ENCODE assay signal across 1 cellular context in the genomic region with DNA sequence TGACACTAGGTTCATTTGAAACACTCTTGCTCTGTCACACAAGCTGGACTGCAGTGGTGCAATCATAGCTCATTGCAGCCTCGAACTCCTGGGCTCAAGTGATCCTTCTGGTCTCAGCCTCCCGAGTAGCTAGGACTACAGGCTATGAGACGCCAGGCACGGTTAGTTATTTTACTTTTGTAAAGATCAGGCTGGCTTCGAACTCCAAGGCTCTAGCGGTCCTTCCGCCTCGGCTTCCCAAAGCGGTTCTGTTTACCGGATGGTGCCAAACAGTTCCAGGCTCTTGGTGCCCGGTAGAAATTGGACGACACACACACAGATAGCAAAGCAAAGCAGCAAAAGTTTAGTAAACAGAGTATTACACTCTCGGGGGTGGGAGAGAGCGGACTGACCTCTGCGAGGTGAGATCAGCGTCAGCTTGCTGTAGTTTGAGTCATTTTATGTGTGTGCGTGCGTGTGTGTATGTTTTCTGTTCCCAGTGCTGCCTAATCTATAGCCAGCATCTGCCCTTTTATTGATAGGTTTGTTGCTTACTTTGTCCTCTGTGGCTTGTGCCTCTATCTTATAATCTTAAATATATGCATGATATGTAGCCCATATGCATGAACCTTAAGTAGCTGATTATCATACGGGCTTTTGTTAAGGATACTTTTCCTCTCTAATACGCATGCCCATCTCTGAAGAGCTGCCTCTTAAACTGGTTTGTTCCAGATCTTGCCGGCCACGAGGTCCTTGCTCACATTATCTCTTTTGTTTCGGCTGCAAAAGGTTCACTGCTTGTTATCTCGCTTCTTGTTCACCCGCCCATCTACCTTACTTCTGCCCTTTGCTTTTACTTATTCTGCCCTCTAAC.
TF ChIP-seq lines count a peak whose summit lies in the region.

No MANE protein-coding gene starts in this region.

TF ChIP-seq in GM12878, 131 proteins besides CTCF, POLR2A, EP300 and RAD21 (continued from another document):
- TF ChIP-seq ZBTB11 (CRISPR knock-in tag; IDR thresholded peaks at IDR 0.05), result no peak
- TF ChIP-seq HDAC6 (IDR thresholded peaks at IDR 0.05; ENCODE audit: unreplicated experiment), result no peak
- no peak for TF ChIP-seq ZNF217 (IDR thresholded peaks at IDR 0.05)
- TF ChIP-seq ZBTB4 (CRISPR knock-in tag; IDR thresholded peaks at IDR 0.05), result peak; percentile 77
- peak; percentile 87 for TF ChIP-seq POLR2AphosphoS5 (IDR thresholded peaks at IDR 0.05; ENCODE audit: low read length)
- TF ChIP-seq, protein P1, sequence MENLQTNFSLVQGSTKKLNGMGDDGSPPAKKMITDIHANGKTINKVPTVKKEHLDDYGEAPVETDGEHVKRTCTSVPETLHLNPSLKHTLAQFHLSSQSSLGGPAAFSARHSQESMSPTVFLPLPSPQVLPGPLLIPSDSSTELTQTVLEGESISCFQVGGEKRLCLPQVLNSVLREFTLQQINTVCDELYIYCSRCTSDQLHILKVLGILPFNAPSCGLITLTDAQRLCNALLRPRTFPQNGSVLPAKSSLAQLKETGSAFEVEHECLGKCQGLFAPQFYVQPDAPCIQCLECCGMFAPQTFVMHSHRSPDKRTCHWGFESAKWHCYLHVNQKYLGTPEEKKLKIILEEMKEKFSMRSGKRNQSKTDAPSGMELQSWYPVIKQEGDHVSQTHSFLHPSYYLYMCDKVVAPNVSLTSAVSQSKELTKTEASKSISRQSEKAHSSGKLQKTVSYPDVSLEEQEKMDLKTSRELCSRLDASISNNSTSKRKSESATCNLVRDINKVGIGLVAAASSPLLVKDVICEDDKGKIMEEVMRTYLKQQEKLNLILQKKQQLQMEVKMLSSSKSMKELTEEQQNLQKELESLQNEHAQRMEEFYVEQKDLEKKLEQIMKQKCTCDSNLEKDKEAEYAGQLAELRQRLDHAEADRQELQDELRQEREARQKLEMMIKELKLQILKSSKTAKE (IDR thresholded peaks at IDR 0.05; ENCODE audit: low read depth, poor library complexity, severe bottlenecking), result no peak
- TF ChIP-seq ASH2L (IDR thresholded peaks at IDR 0.05; ENCODE audit: borderline replicate concordance, low read depth), result no peak
- peak; percentile 59; the same call in 1 of the 2 replicates for TF ChIP-seq ZBTB40 (IDR thresholded peaks at IDR 0.05; ENCODE audit: borderline replicate concordance)
- TF ChIP-seq, protein P2, sequence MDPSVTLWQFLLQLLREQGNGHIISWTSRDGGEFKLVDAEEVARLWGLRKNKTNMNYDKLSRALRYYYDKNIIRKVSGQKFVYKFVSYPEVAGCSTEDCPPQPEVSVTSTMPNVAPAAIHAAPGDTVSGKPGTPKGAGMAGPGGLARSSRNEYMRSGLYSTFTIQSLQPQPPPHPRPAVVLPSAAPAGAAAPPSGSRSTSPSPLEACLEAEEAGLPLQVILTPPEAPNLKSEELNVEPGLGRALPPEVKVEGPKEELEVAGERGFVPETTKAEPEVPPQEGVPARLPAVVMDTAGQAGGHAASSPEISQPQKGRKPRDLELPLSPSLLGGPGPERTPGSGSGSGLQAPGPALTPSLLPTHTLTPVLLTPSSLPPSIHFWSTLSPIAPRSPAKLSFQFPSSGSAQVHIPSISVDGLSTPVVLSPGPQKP (IDR thresholded peaks at IDR 0.05; ENCODE audit: low read depth, low read length), result no peak
- TF ChIP-seq, protein P3, sequence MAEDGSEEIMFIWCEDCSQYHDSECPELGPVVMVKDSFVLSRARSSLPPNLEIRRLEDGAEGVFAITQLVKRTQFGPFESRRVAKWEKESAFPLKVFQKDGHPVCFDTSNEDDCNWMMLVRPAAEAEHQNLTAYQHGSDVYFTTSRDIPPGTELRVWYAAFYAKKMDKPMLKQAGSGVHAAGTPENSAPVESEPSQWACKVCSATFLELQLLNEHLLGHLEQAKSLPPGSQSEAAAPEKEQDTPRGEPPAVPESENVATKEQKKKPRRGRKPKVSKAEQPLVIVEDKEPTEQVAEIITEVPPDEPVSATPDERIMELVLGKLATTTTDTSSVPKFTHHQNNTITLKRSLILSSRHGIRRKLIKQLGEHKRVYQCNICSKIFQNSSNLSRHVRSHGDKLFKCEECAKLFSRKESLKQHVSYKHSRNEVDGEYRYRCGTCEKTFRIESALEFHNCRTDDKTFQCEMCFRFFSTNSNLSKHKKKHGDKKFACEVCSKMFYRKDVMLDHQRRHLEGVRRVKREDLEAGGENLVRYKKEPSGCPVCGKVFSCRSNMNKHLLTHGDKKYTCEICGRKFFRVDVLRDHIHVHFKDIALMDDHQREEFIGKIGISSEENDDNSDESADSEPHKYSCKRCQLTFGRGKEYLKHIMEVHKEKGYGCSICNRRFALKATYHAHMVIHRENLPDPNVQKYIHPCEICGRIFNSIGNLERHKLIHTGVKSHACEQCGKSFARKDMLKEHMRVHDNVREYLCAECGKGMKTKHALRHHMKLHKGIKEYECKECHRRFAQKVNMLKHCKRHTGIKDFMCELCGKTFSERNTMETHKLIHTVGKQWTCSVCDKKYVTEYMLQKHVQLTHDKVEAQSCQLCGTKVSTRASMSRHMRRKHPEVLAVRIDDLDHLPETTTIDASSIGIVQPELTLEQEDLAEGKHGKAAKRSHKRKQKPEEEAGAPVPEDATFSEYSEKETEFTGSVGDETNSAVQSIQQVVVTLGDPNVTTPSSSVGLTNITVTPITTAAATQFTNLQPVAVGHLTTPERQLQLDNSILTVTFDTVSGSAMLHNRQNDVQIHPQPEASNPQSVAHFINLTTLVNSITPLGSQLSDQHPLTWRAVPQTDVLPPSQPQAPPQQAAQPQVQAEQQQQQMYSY (CRISPR knock-in tag; IDR thresholded peaks at IDR 0.05), result peak; percentile 70; the same call in 1 of the 2 replicates
- peak; percentile 46; the same call in 1 of the 2 replicates for TF ChIP-seq YY1 (IDR thresholded peaks at IDR 0.05; ENCODE audit: low read depth, low read length)
- TF ChIP-seq SRF (IDR thresholded peaks at IDR 0.05; ENCODE audit: low read depth in 2 of 2, low read length in 2 of 2), result no peak
- TF ChIP-seq RAD51 (IDR thresholded peaks at IDR 0.05), result 0 out of 2 replicates have a peak, but pooled peaks have one; percentile 48
- peak; percentile 58; the same call in 1 of the 2 replicates for TF ChIP-seq CREM (IDR thresholded peaks at IDR 0.05; ENCODE audit: low read depth)
- no peak for TF ChIP-seq EED (IDR thresholded peaks at IDR 0.05; ENCODE audit: low read depth)
- peak; percentile 53 for TF ChIP-seq BACH1 (IDR thresholded peaks at IDR 0.05; ENCODE audit: borderline replicate concordance)
- peak; percentile 52; the same call in 1 of the 2 replicates for TF ChIP-seq DPF2 (IDR thresholded peaks at IDR 0.05)
- TF ChIP-seq SIN3A (IDR thresholded peaks at IDR 0.05; ENCODE audit: low read depth, low read length), result no peak
- peak; percentile 24; the same call in 1 of the 2 replicates for TF ChIP-seq MTA2 (IDR thresholded peaks at IDR 0.05; ENCODE audit: low read depth)
- peak; percentile 75; the same call in 1 of the 2 replicates for TF ChIP-seq PAX8 (IDR thresholded peaks at IDR 0.05)
- no peak for TF ChIP-seq JUND (IDR thresholded peaks at IDR 0.05; ENCODE audit: low read depth, low read length)
